ENCODE assay signal across 1 cellular context in the genomic region with DNA sequence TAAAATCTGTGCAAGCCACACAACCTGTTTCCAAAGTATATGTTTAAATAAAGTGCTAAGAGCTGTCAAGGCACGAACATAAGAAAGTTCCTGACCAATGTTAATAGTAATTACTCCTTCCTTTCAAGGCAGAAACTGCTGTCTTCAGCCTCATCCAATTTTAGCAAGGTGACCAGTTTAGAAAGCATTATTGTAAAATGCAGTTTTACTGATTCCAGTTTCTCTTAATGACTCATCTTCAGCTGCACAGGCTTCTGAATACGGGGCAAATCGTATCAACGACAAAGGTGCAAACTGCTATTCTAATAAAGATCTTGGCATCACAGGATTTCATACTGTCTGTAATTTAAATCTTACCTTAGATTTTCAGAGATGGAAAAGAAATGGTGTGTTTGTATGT.
TF ChIP-seq lines count a peak whose summit lies in the region.

No MANE protein-coding gene starts in this region.

TF ChIP-seq in H1, 55 proteins besides CTCF, POLR2A, EP300 and RAD21 (continued from another document):
- TF ChIP-seq, protein P1, sequence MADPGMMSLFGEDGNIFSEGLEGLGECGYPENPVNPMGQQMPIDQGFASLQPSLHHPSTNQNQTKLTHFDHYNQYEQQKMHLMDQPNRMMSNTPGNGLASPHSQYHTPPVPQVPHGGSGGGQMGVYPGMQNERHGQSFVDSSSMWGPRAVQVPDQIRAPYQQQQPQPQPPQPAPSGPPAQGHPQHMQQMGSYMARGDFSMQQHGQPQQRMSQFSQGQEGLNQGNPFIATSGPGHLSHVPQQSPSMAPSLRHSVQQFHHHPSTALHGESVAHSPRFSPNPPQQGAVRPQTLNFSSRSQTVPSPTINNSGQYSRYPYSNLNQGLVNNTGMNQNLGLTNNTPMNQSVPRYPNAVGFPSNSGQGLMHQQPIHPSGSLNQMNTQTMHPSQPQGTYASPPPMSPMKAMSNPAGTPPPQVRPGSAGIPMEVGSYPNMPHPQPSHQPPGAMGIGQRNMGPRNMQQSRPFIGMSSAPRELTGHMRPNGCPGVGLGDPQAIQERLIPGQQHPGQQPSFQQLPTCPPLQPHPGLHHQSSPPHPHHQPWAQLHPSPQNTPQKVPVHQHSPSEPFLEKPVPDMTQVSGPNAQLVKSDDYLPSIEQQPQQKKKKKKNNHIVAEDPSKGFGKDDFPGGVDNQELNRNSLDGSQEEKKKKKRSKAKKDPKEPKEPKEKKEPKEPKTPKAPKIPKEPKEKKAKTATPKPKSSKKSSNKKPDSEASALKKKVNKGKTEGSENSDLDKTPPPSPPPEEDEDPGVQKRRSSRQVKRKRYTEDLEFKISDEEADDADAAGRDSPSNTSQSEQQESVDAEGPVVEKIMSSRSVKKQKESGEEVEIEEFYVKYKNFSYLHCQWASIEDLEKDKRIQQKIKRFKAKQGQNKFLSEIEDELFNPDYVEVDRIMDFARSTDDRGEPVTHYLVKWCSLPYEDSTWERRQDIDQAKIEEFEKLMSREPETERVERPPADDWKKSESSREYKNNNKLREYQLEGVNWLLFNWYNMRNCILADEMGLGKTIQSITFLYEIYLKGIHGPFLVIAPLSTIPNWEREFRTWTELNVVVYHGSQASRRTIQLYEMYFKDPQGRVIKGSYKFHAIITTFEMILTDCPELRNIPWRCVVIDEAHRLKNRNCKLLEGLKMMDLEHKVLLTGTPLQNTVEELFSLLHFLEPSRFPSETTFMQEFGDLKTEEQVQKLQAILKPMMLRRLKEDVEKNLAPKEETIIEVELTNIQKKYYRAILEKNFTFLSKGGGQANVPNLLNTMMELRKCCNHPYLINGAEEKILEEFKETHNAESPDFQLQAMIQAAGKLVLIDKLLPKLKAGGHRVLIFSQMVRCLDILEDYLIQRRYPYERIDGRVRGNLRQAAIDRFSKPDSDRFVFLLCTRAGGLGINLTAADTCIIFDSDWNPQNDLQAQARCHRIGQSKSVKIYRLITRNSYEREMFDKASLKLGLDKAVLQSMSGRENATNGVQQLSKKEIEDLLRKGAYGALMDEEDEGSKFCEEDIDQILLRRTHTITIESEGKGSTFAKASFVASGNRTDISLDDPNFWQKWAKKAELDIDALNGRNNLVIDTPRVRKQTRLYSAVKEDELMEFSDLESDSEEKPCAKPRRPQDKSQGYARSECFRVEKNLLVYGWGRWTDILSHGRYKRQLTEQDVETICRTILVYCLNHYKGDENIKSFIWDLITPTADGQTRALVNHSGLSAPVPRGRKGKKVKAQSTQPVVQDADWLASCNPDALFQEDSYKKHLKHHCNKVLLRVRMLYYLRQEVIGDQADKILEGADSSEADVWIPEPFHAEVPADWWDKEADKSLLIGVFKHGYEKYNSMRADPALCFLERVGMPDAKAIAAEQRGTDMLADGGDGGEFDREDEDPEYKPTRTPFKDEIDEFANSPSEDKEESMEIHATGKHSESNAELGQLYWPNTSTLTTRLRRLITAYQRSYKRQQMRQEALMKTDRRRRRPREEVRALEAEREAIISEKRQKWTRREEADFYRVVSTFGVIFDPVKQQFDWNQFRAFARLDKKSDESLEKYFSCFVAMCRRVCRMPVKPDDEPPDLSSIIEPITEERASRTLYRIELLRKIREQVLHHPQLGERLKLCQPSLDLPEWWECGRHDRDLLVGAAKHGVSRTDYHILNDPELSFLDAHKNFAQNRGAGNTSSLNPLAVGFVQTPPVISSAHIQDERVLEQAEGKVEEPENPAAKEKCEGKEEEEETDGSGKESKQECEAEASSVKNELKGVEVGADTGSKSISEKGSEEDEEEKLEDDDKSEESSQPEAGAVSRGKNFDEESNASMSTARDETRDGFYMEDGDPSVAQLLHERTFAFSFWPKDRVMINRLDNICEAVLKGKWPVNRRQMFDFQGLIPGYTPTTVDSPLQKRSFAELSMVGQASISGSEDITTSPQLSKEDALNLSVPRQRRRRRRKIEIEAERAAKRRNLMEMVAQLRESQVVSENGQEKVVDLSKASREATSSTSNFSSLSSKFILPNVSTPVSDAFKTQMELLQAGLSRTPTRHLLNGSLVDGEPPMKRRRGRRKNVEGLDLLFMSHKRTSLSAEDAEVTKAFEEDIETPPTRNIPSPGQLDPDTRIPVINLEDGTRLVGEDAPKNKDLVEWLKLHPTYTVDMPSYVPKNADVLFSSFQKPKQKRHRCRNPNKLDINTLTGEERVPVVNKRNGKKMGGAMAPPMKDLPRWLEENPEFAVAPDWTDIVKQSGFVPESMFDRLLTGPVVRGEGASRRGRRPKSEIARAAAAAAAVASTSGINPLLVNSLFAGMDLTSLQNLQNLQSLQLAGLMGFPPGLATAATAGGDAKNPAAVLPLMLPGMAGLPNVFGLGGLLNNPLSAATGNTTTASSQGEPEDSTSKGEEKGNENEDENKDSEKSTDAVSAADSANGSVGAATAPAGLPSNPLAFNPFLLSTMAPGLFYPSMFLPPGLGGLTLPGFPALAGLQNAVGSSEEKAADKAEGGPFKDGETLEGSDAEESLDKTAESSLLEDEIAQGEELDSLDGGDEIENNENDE (IDR thresholded peaks at IDR 0.05; ENCODE audit: insufficient replicate concordance, low read length): no peak
- TF ChIP-seq CREB1 (IDR thresholded peaks at IDR 0.05): no peak
- TF ChIP-seq RNF2 (IDR thresholded peaks at IDR 0.05; ENCODE audit: borderline replicate concordance, low read depth, low read length, missing control alignments, poor library complexity, severe bottlenecking): no peak
- no peak for TF ChIP-seq SIX5 (IDR thresholded peaks at IDR 0.05; ENCODE audit: low read depth, low read length)
- TF ChIP-seq SP1 (IDR thresholded peaks at IDR 0.05; ENCODE audit: low read depth, low read length): no peak
- TF ChIP-seq POU5F1 (IDR thresholded peaks at IDR 0.05; ENCODE audit: low read depth, low read length): no peak
- no peak for TF ChIP-seq RFX5 (IDR thresholded peaks at IDR 0.05; ENCODE audit: borderline replicate concordance, low read depth, low read length)
- no peak for TF ChIP-seq SUZ12 (IDR thresholded peaks at IDR 0.05; ENCODE audit: low read length)
